ENCODE assay signal across 8 cellular contexts in genomic region chr11:67022341-67022933, GRCh38. TPM values are rescaled to one million over a fixed set of nuclear protein-coding genes. Genes with fewer than 3 reads are reported as not detected.
A peak's percentile ranks its signal among the peaks of the same experiment; 100 is the strongest.
DNase-seq lines count a peak whose midpoint lies in the region; ATAC-seq and TF ChIP-seq lines count a peak whose summit lies in the region.

No MANE protein-coding gene starts in this region.

- TF ChIP-seq CTCF in cardiac fibroblast (IDR thresholded peaks at IDR 0.05; ENCODE audit: low read depth, low read length), result no peak
- TF ChIP-seq CTCF in mesothelial cell of epicardium (IDR thresholded peaks at IDR 0.05; ENCODE audit: unreplicated experiment), result no peak

- peak; percentile 27 for DNase-seq in Ammon's horn (ENCODE audit: low spot score)
- peak; percentile 92 for DNase-seq in LoVo (ENCODE audit: low spot score)
- peak; percentile 60 to 70 for DNase-seq in cardiac fibroblast (ENCODE audit: low read depth in 2 of 2)
- peak; percentile 68 to 77 for DNase-seq in mesothelial cell of epicardium (ENCODE audit: low spot score in 2 of 2, unreplicated experiment in 2 of 2)
- DNase-seq in globus pallidus (ENCODE audit: low spot score), result no peak
- no peak for DNase-seq in stimulated activated CD4-positive, alpha-beta T cell treated with anti-CD3 and anti-CD28 coated beads, Interleukin-12 subunit alpha, Interleukin-12 subunit beta, amount 100 ng/mL, for 4 hours
- DNase-seq in mucosa of gallbladder (ENCODE audit: low spot score), result no peak

- H3K27me3 Mint-ChIP-seq in mesothelial cell of epicardium (ENCODE audit: low read depth), result peaks cover 49% of the 10 kb centered on the region

- peak overlapping the region; percentile 75 for H3K27ac Mint-ChIP-seq in mesothelial cell of epicardium

- peak overlapping the region; percentile 67 for H3K4me3 Mint-ChIP-seq in mesothelial cell of epicardium

- H3K9me3 Mint-ChIP-seq in mesothelial cell of epicardium, result peaks cover 3% of the 10 kb centered on the region

- no peaks in the 10 kb centered on the region for H3K36me3 Mint-ChIP-seq in mesothelial cell of epicardium

- no peak for ATAC-seq in HG03135 (IDR thresholded peaks at IDR 0.05; ENCODE audit: unreplicated experiment)

- peak overlapping the region; percentile 29 to 30 for H3K4me3 ChIP-seq in cardiac fibroblast (replicated peaks in 1 of 2; ENCODE audit: low read depth in 2 of 2, low read length in 2 of 2)

- H3K4me1 Mint-ChIP-seq in mesothelial cell of epicardium, result peaks cover 10% of the 10 kb centered on the region

RNA-seq across cellular contexts. Expression of gene SYT12, which starts 0.5 kb away (rescaled TPM):
- total RNA-seq in mesothelial cell of epicardium (0.24 to 0.40 TPM (median 0.34 TPM) in 3 replicates), mucosa of gallbladder (0.58 TPM)

RNA-seq across cellular contexts. Expression of gene RHOD, which starts 34.2 kb away (rescaled TPM):
- total RNA-seq in mesothelial cell of epicardium (19.1 to 20.7 TPM (median 19.5 TPM) in 3 replicates), mucosa of gallbladder (23.3 TPM)

RNA-seq across cellular contexts. Expression of gene C11orf86, which starts 47.3 kb away (rescaled TPM):
- total RNA-seq in mesothelial cell of epicardium, result not detected in 3 replicates
- total RNA-seq in mucosa of gallbladder, result not detected

Comparison
In these comparisons a context has a peak if more than half of its experiments do, and no peak if none do; other contexts are left out.
1. DNase-seq: peak in Ammon's horn (single experiment), LoVo (single experiment), cardiac fibroblast (2 of 2) and mesothelial cell of epicardium (2 of 2); none in globus pallidus (single experiment), stimulated activated CD4-positive, alpha-beta T cell treated with anti-CD3 and anti-CD28 coated beads, Interleukin-12 subunit alpha, Interleukin-12 subunit beta, amount 100 ng/mL, for 4 hours (single experiment) and mucosa of gallbladder (single experiment).